Comparison of ENCODE assay signal across 18 cellular contexts in genomic region chr19:51552608-51552995, GRCh38. TPM values are rescaled to one million over a fixed set of nuclear protein-coding genes. Genes with fewer than 3 reads are reported as not detected.
"Had no signal": no experiment of that assay in that cellular context is flagged by ENCODE, and none has a peak within 500 bp of the region (broad histone marks: within the 10 kb centered on the region; RNA-seq: fewer than 3 reads in every experiment).

No MANE protein-coding gene starts in this region.

- H3K4me3 Mint-ChIP-seq: natural killer cell treated with Interleukin-12 subunit alpha and Interleukin-12 subunit beta and Interleukin-15 and Interleukin-18, amount 100 ng/mL, for 72 hours; neural progenitor cell; type B pancreatic cell had no signal

- H3K9ac ChIP-seq: neural progenitor cell had no signal

- H3K36me3 Mint-ChIP-seq: neural progenitor cell, type B pancreatic cell had no signal

- H3K36me3 ChIP-seq: heart right ventricle, neural progenitor cell, sigmoid colon had no signal

- H3K4me3 ChIP-seq: heart right ventricle, mucosa of descending colon, neural progenitor cell, sigmoid colon, skin epidermis had no signal

- H3K27ac Mint-ChIP-seq: natural killer cell treated with Interleukin-12 subunit alpha and Interleukin-12 subunit beta and Interleukin-15 and Interleukin-18, amount 100 ng/mL, for 72 hours; neural progenitor cell; type B pancreatic cell had no signal

- H3K4me2 ChIP-seq: neural progenitor cell had no signal

- H3K9me3 Mint-ChIP-seq: neural progenitor cell, type B pancreatic cell had no signal

- H3K27ac ChIP-seq: heart right ventricle, neural progenitor cell, sigmoid colon, skin epidermis had no signal

- H3K9me3 ChIP-seq: heart right ventricle, mucosa of descending colon, sigmoid colon had no signal

- H2AFZ ChIP-seq: neural progenitor cell had no signal

- H3K4me1 ChIP-seq: heart right ventricle, neural progenitor cell, sigmoid colon had no signal

- H3K27me3 ChIP-seq: neural progenitor cell had no signal

- FAIRE-seq: endometrium, frontal cortex, islet of Langerhans, urothelium cell line had no signal

- DNase-seq: effector memory CD4-positive, alpha-beta T cell; sigmoid colon; stimulated activated naive CD4-positive, alpha-beta T cell treated with Interleukin-2 at 50 U/mL for 16 hours had no signal

- H3K4me1 Mint-ChIP-seq: neural progenitor cell had no signal

RNA-seq across cellular contexts. Expression of gene SIGLEC6, which starts 21.1 kb away (rescaled TPM):
- total RNA-seq: fibroblast of lung, frontal cortex, glomerular endothelial cell, lung microvascular endothelial cell, pulmonary artery endothelial cell had no signal
- polyA plus RNA-seq: fibroblast of lung, heart right ventricle had no signal

RNA-seq across cellular contexts. Expression of gene SIGLEC12, which starts 51.0 kb away (rescaled TPM):
- total RNA-seq: esophagus mucosa, fibroblast of lung, frontal cortex, glomerular endothelial cell, lung microvascular endothelial cell, pulmonary artery endothelial cell had no signal
- polyA plus RNA-seq: fibroblast of lung had no signal
